Comparison of ENCODE assay signal across 8 cellular contexts in genomic region chr3:23183731-23184130, GRCh38. TPM values are rescaled to one million over a fixed set of nuclear protein-coding genes. Genes with fewer than 3 reads are reported as not detected.
DNase-seq lines count a peak whose midpoint lies in the region; ATAC-seq and TF ChIP-seq lines count a peak whose summit lies in the region.

No MANE protein-coding gene starts in this region.

- no peaks in the 10 kb centered on the region for H3K36me3 Mint-ChIP-seq in brain
- no peaks in the 10 kb centered on the region for H3K36me3 Mint-ChIP-seq in CD4-positive, alpha-beta T cell (ENCODE audit: low read depth)

- no peaks in the 10 kb centered on the region for H3K4me1 Mint-ChIP-seq in brain
- H3K4me1 Mint-ChIP-seq in CD4-positive, alpha-beta T cell (ENCODE audit: low read depth) = no peaks in the 10 kb centered on the region

- H3K27ac ChIP-seq in C4-2B = no peak overlapping the region
- H3K27ac ChIP-seq in CD4-positive, alpha-beta T cell (ENCODE audit: low read depth, low read length) = no peak overlapping the region

- no peak overlapping the region for H3K4me3 Mint-ChIP-seq in brain
- H3K4me3 Mint-ChIP-seq in CD4-positive, alpha-beta T cell = no peak overlapping the region

- intact Hi-C loops in CD4-positive, alpha-beta T cell (cut with DNase I, micrococcal nuclease) = no loop called here

- CTCF ChIA-PET in CD4-positive, alpha-beta T cell (lab: Charles Lee) = no interaction called here

- TF ChIP-seq EP300 in Ishikawa (IDR thresholded peaks at IDR 0.05; ENCODE audit: borderline replicate concordance) = no peak

- H3K27me3 Mint-ChIP-seq in brain = peaks cover 6% of the 10 kb centered on the region
- H3K27me3 Mint-ChIP-seq in CD4-positive, alpha-beta T cell = peaks cover 13% of the 10 kb centered on the region

- TF ChIP-seq RAD21 in Ishikawa (IDR thresholded peaks at IDR 0.05; ENCODE audit: low read depth) = peak; percentile 67

- POLR2A ChIA-PET in CD4-positive, alpha-beta T cell (lab: Charles Lee) = no interaction called here

- H3K27me3 ChIP-seq in CD4-positive, alpha-beta T cell (ENCODE audit: control insufficient read depth, insufficient read depth, low read length) = no peaks in the 10 kb centered on the region

- no peaks in the 10 kb centered on the region for H3K9me3 ChIP-seq in CD4-positive, alpha-beta T cell (ENCODE audit: control insufficient read depth, low read length)

- peak; percentile 97 for ATAC-seq in left lobe of liver
- no peak for ATAC-seq in CD4-positive, alpha-beta T cell (ENCODE audit: poor library complexity)

- DNase-seq in left lobe of liver (ENCODE audit: low spot score) (peak; percentile 50), GF-D8 (lab: John Stamatoyannopoulos, UW) (no peak), NCI-H1048 (lab: John Stamatoyannopoulos, UW) (no peak)
- no peak for DNase-seq in activated T-cell treated with anti-CD3 and anti-CD28 coated beads, Interleukin-2, amount 50 U/mL, for 1 hour
- no peak for DNase-seq in CD4-positive, alpha-beta T cell

- TF ChIP-seq CTCF in C4-2B (conservative IDR thresholded peaks at IDR 0.05) (peak; percentile 59), brain (conservative IDR thresholded peaks at IDR 0.05) (peak; percentile 32 to 44)
- no peak for TF ChIP-seq CTCF in CD4-positive, alpha-beta T cell (IDR thresholded peaks at IDR 0.05)

- H3K9me3 Mint-ChIP-seq in brain = no peaks in the 10 kb centered on the region
- no peaks in the 10 kb centered on the region for H3K9me3 Mint-ChIP-seq in CD4-positive, alpha-beta T cell

- H3K27ac Mint-ChIP-seq in brain = no peak overlapping the region
- H3K27ac Mint-ChIP-seq in CD4-positive, alpha-beta T cell = no peak overlapping the region

TF ChIP-seq in Ishikawa, 13 proteins besides CTCF, POLR2A, EP300 and RAD21:
- TF ChIP-seq FOXM1 (IDR thresholded peaks at IDR 0.05; ENCODE audit: borderline replicate concordance, low read depth) = no peak
- no peak for TF ChIP-seq USF1 (IDR thresholded peaks at IDR 0.05)
- peak; percentile 81 for TF ChIP-seq TEAD4 (IDR thresholded peaks at IDR 0.05)
- TF ChIP-seq EGR1 (IDR thresholded peaks at IDR 0.05) = no peak
- no peak for TF ChIP-seq CREB1 (IDR thresholded peaks at IDR 0.05; ENCODE audit: low read depth)
- no peak for TF ChIP-seq NFIC (IDR thresholded peaks at IDR 0.05)
- TF ChIP-seq, protein P1, sequence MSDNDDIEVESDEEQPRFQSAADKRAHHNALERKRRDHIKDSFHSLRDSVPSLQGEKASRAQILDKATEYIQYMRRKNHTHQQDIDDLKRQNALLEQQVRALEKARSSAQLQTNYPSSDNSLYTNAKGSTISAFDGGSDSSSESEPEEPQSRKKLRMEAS (IDR thresholded peaks at IDR 0.05) = no peak
- TF ChIP-seq ZBTB7A (IDR thresholded peaks at IDR 0.05; ENCODE audit: low read depth) = no peak

RNA-seq across cellular contexts. Expression of gene UBE2E2, which starts 19.4 kb away (rescaled TPM):
- polyA plus RNA-seq in brain (ENCODE audit: insufficient read depth, low read depth, low replicate concordance) = 33.3 TPM
- 14.4 TPM for total RNA-seq in left lobe of liver
- total RNA-seq in CD4-positive, alpha-beta T cell = 10 to 100 TPM; 14.1 to 20.2 TPM
